ENCODE assay signal across 9 cellular contexts in the genomic region with DNA sequence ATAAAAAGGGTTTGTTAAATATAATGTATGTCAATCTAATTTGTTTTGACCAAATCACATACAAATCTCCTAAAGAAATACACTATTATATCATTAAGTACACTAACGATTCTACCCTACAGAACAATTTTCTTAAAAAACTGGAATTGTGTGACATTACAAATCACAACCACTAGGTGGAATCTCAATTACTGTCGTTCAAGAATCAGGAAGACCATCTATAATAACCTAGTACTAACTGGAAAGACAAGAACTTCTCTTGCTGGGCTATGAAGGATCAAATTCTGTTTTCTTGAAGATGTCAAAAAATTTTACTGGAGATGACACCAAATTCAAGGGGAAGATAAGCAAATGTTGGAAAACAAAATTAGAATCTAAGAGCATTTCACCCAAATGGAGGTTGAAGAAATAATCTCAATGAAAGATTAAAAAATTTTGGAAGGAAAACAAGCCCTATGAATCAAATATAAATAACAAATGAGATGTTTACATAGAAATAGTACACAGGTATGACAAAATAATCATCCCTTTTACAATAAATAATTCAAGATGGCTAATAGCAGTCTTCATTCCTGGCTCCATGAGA.
DNase-seq lines count a peak whose midpoint lies in the region; ATAC-seq, FAIRE-seq and TF ChIP-seq lines count a peak whose summit lies in the region.
"Had no signal": no experiment of that assay in that cellular context is flagged by ENCODE, and none has a peak within 500 bp of the region (broad histone marks: within the 10 kb centered on the region; RNA-seq: fewer than 3 reads in every experiment).

No MANE protein-coding gene starts in this region.

- H3K9ac ChIP-seq in keratinocyte (ENCODE audit: control insufficient read depth, extremely low read depth, insufficient read depth, low read length), result no peak overlapping the region

- H3K4me2 ChIP-seq in keratinocyte (ENCODE audit: control insufficient read depth, extremely low read depth, insufficient read depth, low read depth, low read length), result no peak overlapping the region

- dilution Hi-C loops in keratinocyte (cut with MboI; ENCODE audit: extremely low pct_ligation_motif_present, low sequenced_read_pairs), result no loop called here

- TF ChIP-seq POLR2A in adrenal gland (IDR thresholded peaks at IDR 0.05), result no peak

- intact Hi-C loops in adrenal gland (cut with DNase I), result no loop called here

- H3K36me3 ChIP-seq in adrenal gland (replicated peaks in 1 of 2), result no peaks in the 10 kb centered on the region
- H3K36me3 ChIP-seq in keratinocyte (ENCODE audit: control insufficient read depth in 2 of 2, extremely low read depth in 1 of 2, insufficient read depth in 2 of 2, low read length in 2 of 2), result peaks cover 1 to 5% of the 10 kb centered on the region in 2 experiments

- H4K20me1 ChIP-seq in keratinocyte (ENCODE audit: control insufficient read depth, extremely low read depth, insufficient read depth, low read length), result no peaks in the 10 kb centered on the region

- peak; percentile 63 for ATAC-seq in GM19372 (IDR thresholded peaks at IDR 0.05; ENCODE audit: low read depth, unreplicated experiment)

- no peak overlapping the region for H2AFZ ChIP-seq in keratinocyte (ENCODE audit: control insufficient read depth, low read length)

- 16 to 29% (median 21%) methylated on average over 2 of the region's 2 CpGs for WGBS in adrenal gland, 4 donors

- H3K9me3 ChIP-seq in adrenal gland (replicated peaks in 1 of 3), result no peaks in the 10 kb centered on the region
- no peaks in the 10 kb centered on the region for H3K9me3 ChIP-seq in keratinocyte (ENCODE audit: control insufficient read depth, low read depth, low read length)

- peak; percentile 35 to 62 (median 48) for TF ChIP-seq CTCF in adrenal gland (IDR thresholded peaks at IDR 0.05)
- peak in 2 of 3 experiments; percentile 39 to 48 for TF ChIP-seq CTCF in keratinocyte (optimal IDR thresholded peaks at IDR 0.05 in 1 of 3, IDR thresholded peaks at IDR 0.05 in 1 of 3, conservative IDR thresholded peaks at IDR 0.05 in 1 of 3; ENCODE audit: extremely low read depth in 1 of 3, insufficient read depth in 2 of 3, low read length in 3 of 3)

- H3K27me3 ChIP-seq in adrenal gland (no peaks in the 10 kb centered on the region), keratinocyte (ENCODE audit: control insufficient read depth, extremely low read depth, insufficient read depth, low read length) (no peaks in the 10 kb centered on the region)

- FAIRE-seq in keratinocyte (lab: Jason Lieb, UNC), result peak; percentile 26

- no peaks in the 10 kb centered on the region for H3K9me1 ChIP-seq in keratinocyte (ENCODE audit: control insufficient read depth, extremely low read depth, insufficient read depth, low read length)

- H3K4me1 ChIP-seq in adrenal gland (replicated peaks in 1 of 2) (no peaks in the 10 kb centered on the region), keratinocyte (ENCODE audit: control insufficient read depth, extremely low read depth, insufficient read depth, low read length) (no peaks in the 10 kb centered on the region)

- H3K4me3 ChIP-seq in adrenal gland (no peak overlapping the region), keratinocyte (ENCODE audit: control insufficient read depth in 2 of 3, extremely low read depth in 1 of 3, insufficient read depth in 2 of 3, low read depth in 1 of 3, low read length in 3 of 3) (no peak overlapping the region)

- DNase-seq in COR-L47 (lab: John Stamatoyannopoulos, UW) (peak; percentile 32), LoVo (ENCODE audit: low spot score) (peak; percentile 67), adrenal gland (no peak), keratinocyte (ENCODE audit: low read depth, low spot score) (no peak), D341Med (ENCODE audit: low spot score) (no peak), hepatic stellate cell (ENCODE audit: low spot score) (no peak)
- DNase-seq in activated CD8-positive, alpha-beta memory T cell treated with anti-CD3 and anti-CD28 coated beads, Interleukin-2, amount 50 U/mL, for 4 hours, result no peak
- DNase-seq: T-cell had no signal

- no peak overlapping the region for H3K27ac ChIP-seq in adrenal gland
- no peak overlapping the region for H3K27ac ChIP-seq in keratinocyte (ENCODE audit: control insufficient read depth, insufficient read depth, low read length)

- H3K79me2 ChIP-seq in keratinocyte (ENCODE audit: control insufficient read depth, insufficient read depth, low read length), result no peaks in the 10 kb centered on the region

Comparison
In these comparisons a context has a peak if more than half of its experiments do, and no peak if none do; other contexts are left out.
1. DNase-seq: peak in COR-L47 (single experiment) and LoVo (single experiment); none in adrenal gland (0 of 7), keratinocyte (single experiment), D341Med (single experiment), activated CD8-positive, alpha-beta memory T cell treated with anti-CD3 and anti-CD28 coated beads, Interleukin-2, amount 50 U/mL, for 4 hours (single experiment) and hepatic stellate cell (single experiment).